23 cellular contexts compared by ENCODE assay signal in genomic region chr4:8028884-8029568, GRCh38.
"Had no signal": no experiment of that assay in that cellular context is flagged by ENCODE, and none has a peak within 500 bp of the region (broad histone marks: within the 10 kb centered on the region; RNA-seq: fewer than 3 reads in every experiment).

No MANE protein-coding gene starts in this region.

- H3K27me3 Mint-ChIP-seq: activated naive CD4-positive, alpha-beta T cell treated with anti-CD3 and anti-CD28 coated beads, Interleukin-2, amount 50 U/mL, for 24 hours; activated T-cell treated with anti-CD3 and anti-CD28 coated beads, Interleukin-2, amount 50 U/mL, for 24 hours had no signal

- H3K27ac ChIP-seq: breast epithelium had no signal

- H3K4me1 Mint-ChIP-seq: activated naive CD4-positive, alpha-beta T cell treated with anti-CD3 and anti-CD28 coated beads, Interleukin-2, amount 50 U/mL, for 24 hours; WTC11 had no signal

- H3K4me1 ChIP-seq: breast epithelium had no signal

- ATAC-seq: activated CD8-positive, alpha-beta T cell treated with anti-CD3 and anti-CD28 coated beads, Interleukin-2, amount 10 ng/mL, durations not matched to agents 7 days and 5 days; Right ventricle myocardium inferior; WTC11 had no signal

- H3K9me3 ChIP-seq: breast epithelium, SJCRH30 had no signal

- H3K4me3 ChIP-seq: breast epithelium, SJCRH30 had no signal

- H3K36me3 ChIP-seq: breast epithelium, SJCRH30 had no signal

- DNase-seq: activated CD4-positive, alpha-beta T cell treated with anti-CD3 and anti-CD28 coated beads for 48 hours; activated CD4-positive, alpha-beta T cell treated with anti-CD3 and anti-CD28 coated beads, Interleukin-2, amount 50 U/mL, for 4 hours; activated CD4-positive, CD25-positive, alpha-beta regulatory T cell treated with anti-CD3 and anti-CD28 coated beads, Interleukin-2, amount 50 U/mL, for 72 hours; activated CD8-positive, alpha-beta T cell treated with anti-CD3 and anti-CD28 coated beads, Interleukin-2, amount 10 ng/mL, durations not matched to agents 7 days and 5 days; activated effector memory CD4-positive, alpha-beta T cell treated with Interleukin-2 at 50 U/mL for 16 hours; activated naive CD4-positive, alpha-beta T cell; activated T-cell treated with anti-CD3 and anti-CD28 coated beads, Interleukin-2, amount 50 U/mL, for 24 hours; aorta; caudate nucleus; KG1; NCI-H1092; NCI-H1930; NCI-H226; NCI-H526; NCI-H82; T-helper 9 cell had no signal

- H3K27ac Mint-ChIP-seq: activated CD8-positive, alpha-beta T cell treated with anti-CD3 and anti-CD28 coated beads, Interleukin-2, amount 10 ng/mL, durations not matched to agents 7 days and 5 days; activated naive CD4-positive, alpha-beta T cell treated with anti-CD3 and anti-CD28 coated beads, Interleukin-2, amount 50 U/mL, for 24 hours; activated T-cell treated with anti-CD3 and anti-CD28 coated beads, Interleukin-2, amount 50 U/mL, for 24 hours; activated T-helper 1 cell treated with anti-CD3 and anti-CD28 coated beads, Interleukin-12 subunit alpha, Interleukin-12 subunit beta, Interleukin-2, Interleukin-4 antibody, amounts not matched to agents 30 ng/mL and 10 ng/mL and 1 ng/mL, durations not matched to agents 14 hours and 24 hours and 36 hours; T-helper 1 cell treated with Interleukin-12 subunit alpha and Interleukin-12 subunit beta and Interleukin-4 antibody, amounts not matched to agents 30 μg/mL and 1 μg/mL, for 36 hours had no signal

- H3K9me3 Mint-ChIP-seq: activated naive CD4-positive, alpha-beta T cell treated with anti-CD3 and anti-CD28 coated beads, Interleukin-2, amount 50 U/mL, for 24 hours; activated T-cell treated with anti-CD3 and anti-CD28 coated beads, Interleukin-2, amount 50 U/mL, for 24 hours; activated T-helper 1 cell treated with anti-CD3 and anti-CD28 coated beads, Interleukin-12 subunit alpha, Interleukin-12 subunit beta, Interleukin-2, Interleukin-4 antibody, amounts not matched to agents 30 ng/mL and 10 ng/mL and 1 ng/mL, durations not matched to agents 14 hours and 24 hours and 36 hours; T-helper 1 cell treated with Interleukin-12 subunit alpha and Interleukin-12 subunit beta and Interleukin-4 antibody, amounts not matched to agents 30 μg/mL and 1 μg/mL, for 36 hours had no signal

- H3K36me3 Mint-ChIP-seq: activated naive CD4-positive, alpha-beta T cell treated with anti-CD3 and anti-CD28 coated beads, Interleukin-2, amount 50 U/mL, for 24 hours; WTC11 had no signal

- H3K27me3 ChIP-seq: breast epithelium, SJCRH30 had no signal

- H3K4me3 Mint-ChIP-seq: activated CD8-positive, alpha-beta T cell treated with anti-CD3 and anti-CD28 coated beads, Interleukin-2, amount 10 ng/mL, durations not matched to agents 7 days and 5 days; activated naive CD4-positive, alpha-beta T cell treated with anti-CD3 and anti-CD28 coated beads, Interleukin-2, amount 50 U/mL, for 24 hours; activated T-cell treated with anti-CD3 and anti-CD28 coated beads, Interleukin-2, amount 50 U/mL, for 24 hours; activated T-helper 1 cell treated with anti-CD3 and anti-CD28 coated beads, Interleukin-12 subunit alpha, Interleukin-12 subunit beta, Interleukin-2, Interleukin-4 antibody, amounts not matched to agents 30 ng/mL and 10 ng/mL and 1 ng/mL, durations not matched to agents 14 hours and 24 hours and 36 hours; T-helper 1 cell treated with Interleukin-12 subunit alpha and Interleukin-12 subunit beta and Interleukin-4 antibody, amounts not matched to agents 30 μg/mL and 1 μg/mL, for 36 hours; WTC11 had no signal
